23 cellular contexts compared by ENCODE assay signal in the genomic region with DNA sequence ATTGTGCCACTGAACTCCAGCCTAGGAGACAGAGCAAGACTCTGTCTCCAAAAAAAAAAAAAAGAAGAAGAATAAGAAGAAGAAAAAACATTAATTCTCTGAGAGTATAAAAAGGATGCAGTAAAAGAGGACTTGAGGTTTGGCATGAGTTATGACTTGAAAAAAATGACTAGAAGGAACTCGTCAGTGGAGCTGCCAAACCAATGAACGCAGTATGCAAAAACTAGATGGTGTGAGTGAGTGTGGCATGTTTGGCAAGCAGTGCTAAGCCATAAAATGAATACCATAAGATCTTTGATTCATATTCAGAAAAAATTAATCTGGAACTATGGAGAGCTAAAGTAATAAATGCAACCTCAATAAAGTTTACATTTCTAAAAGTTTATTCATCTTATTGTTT.
"Had no signal": no experiment of that assay in that cellular context is flagged by ENCODE, and none has a peak within 500 bp of the region (broad histone marks: within the 10 kb centered on the region; RNA-seq: fewer than 3 reads in every experiment).

No MANE protein-coding gene starts in this region.

- H3K27me3 ChIP-seq: brain microvascular endothelial cell, esophagus squamous epithelium, hepatocyte, left lung, neural progenitor cell, pancreas, sigmoid colon, stomach had no signal

- H3K4me1 ChIP-seq: left lung, neural progenitor cell, pancreas, stomach had no signal

- H3K36me3 ChIP-seq: brain microvascular endothelial cell, esophagus squamous epithelium, left lung, neural progenitor cell, pancreas, sigmoid colon, stomach, thoracic aorta had no signal

- FAIRE-seq: endothelial cell of umbilical vein, keratinocyte, pancreas had no signal

- H2AFZ ChIP-seq: hepatocyte, neural progenitor cell had no signal

- ATAC-seq: left lung, pancreas had no signal

- H3K9me3 Mint-ChIP-seq: activated CD4-positive, alpha-beta T cell treated with anti-CD3 and anti-CD28 coated beads, Interleukin-2, amount 10 ng/mL, durations not matched to agents 7 days and 5 days; neural progenitor cell had no signal

- H3K36me3 Mint-ChIP-seq: activated naive CD8-positive, alpha-beta T cell; neural progenitor cell had no signal

- H3K79me2 ChIP-seq: hepatocyte had no signal

- H3K4me3 ChIP-seq: esophagus squamous epithelium, hepatocyte, left lung, neural progenitor cell, pancreas, sigmoid colon, stomach, thoracic aorta had no signal

- H3K4me2 ChIP-seq: hepatocyte, neural progenitor cell had no signal

- DNase-seq: activated CD4-positive, alpha-beta T cell treated with anti-CD3 and anti-CD28 coated beads, Interleukin-2, amount 10 ng/mL, durations not matched to agents 7 days and 5 days; activated CD4-positive, CD25-positive, alpha-beta regulatory T cell; activated CD8-positive, alpha-beta memory T cell treated with anti-CD3 and anti-CD28 coated beads for 24 hours; activated gamma-delta T cell treated with Interleukin-2 at 50 U/mL for 16 hours; amniotic stem cell; brain microvascular endothelial cell; cortex of kidney; effector CD8-positive, alpha-beta T cell; esophagus squamous epithelium; left lung; mammary epithelial cell; pancreas; sigmoid colon; stimulated activated CD4-positive, alpha-beta T cell treated with anti-CD3 and anti-CD28 coated beads, Interleukin-12 subunit alpha, Interleukin-12 subunit beta, amount 100 ng/mL, for 4 hours; stimulated activated CD4-positive, alpha-beta T cell treated with anti-CD3 and anti-CD28 coated beads, Interleukin-2, amount 100 ng/mL, for 24 hours; stomach; T-helper 2 cell had no signal

- H3K27me3 Mint-ChIP-seq: activated CD4-positive, alpha-beta T cell treated with anti-CD3 and anti-CD28 coated beads, Interleukin-2, amount 10 ng/mL, durations not matched to agents 7 days and 5 days; activated naive CD8-positive, alpha-beta T cell had no signal

- H3K27ac ChIP-seq: brain microvascular endothelial cell, esophagus squamous epithelium, hepatocyte, left lung, neural progenitor cell, pancreas, stomach, thoracic aorta had no signal

- H3K4me1 Mint-ChIP-seq: activated CD4-positive, alpha-beta T cell treated with anti-CD3 and anti-CD28 coated beads, Interleukin-2, amount 10 ng/mL, durations not matched to agents 7 days and 5 days; neural progenitor cell had no signal

- H3K4me3 Mint-ChIP-seq: activated CD4-positive, alpha-beta T cell treated with anti-CD3 and anti-CD28 coated beads, Interleukin-2, amount 10 ng/mL, durations not matched to agents 7 days and 5 days; activated naive CD8-positive, alpha-beta T cell; neural progenitor cell had no signal

- H3K27ac Mint-ChIP-seq: activated CD4-positive, alpha-beta T cell treated with anti-CD3 and anti-CD28 coated beads, Interleukin-2, amount 10 ng/mL, durations not matched to agents 7 days and 5 days; activated naive CD8-positive, alpha-beta T cell; neural progenitor cell had no signal
